In genomic region chr19:55640043-55640576, GRCh38 we compare ENCODE assay signal across 8 cellular contexts. TPM values are rescaled to one million over a fixed set of nuclear protein-coding genes. Genes with fewer than 3 reads are reported as not detected.
DNase-seq lines count a peak whose midpoint lies in the region; ATAC-seq, FAIRE-seq and TF ChIP-seq lines count a peak whose summit lies in the region.

No MANE protein-coding gene starts in this region.

- H3K27me3 ChIP-seq in A673 (replicated peaks; ENCODE audit: insufficient read depth, low read depth, low read length, poor library complexity), result no peaks in the 10 kb centered on the region
- no peaks in the 10 kb centered on the region for H3K27me3 ChIP-seq in gastroesophageal sphincter
- H3K27me3 ChIP-seq in pancreas, result no peaks in the 10 kb centered on the region

- H3K4me1 ChIP-seq in A673 (ENCODE audit: insufficient read depth, low read length, poor library complexity, severe bottlenecking) (peaks cover 28% of the 10 kb centered on the region), OCI-LY7 (ENCODE audit: insufficient read depth, low read length, poor library complexity, severe bottlenecking) (peaks cover 58% of the 10 kb centered on the region), gastroesophageal sphincter (peaks cover 5 to 94% (median 66%) of the 10 kb centered on the region in 3 donors), pancreas (peaks cover 13 to 22% (median 14%) of the 10 kb centered on the region in 3 donors)

- intact Hi-C loops in A673 (cut with micrococcal nuclease; ENCODE audit: unreplicated experiment) (no loop called here), OCI-LY7 (cut with micrococcal nuclease; ENCODE audit: unreplicated experiment) (loop anchor here (5.0 kb wide), 1 partner anchor 502 kb away; the partner anchor contains the start of gene ZNF444), pancreas (cut with DNase I) (no loop called here)
- intact Hi-C loops in activated naive CD4-positive, alpha-beta T cell treated with anti-CD3 and anti-CD28 coated beads for 36 hours (cut with micrococcal nuclease), result loop anchor here (5.0 kb wide), 3 partner anchors 33 to 383 kb away; partner anchors contain the start of genes PPP6R1, RPL28 and ZNF865

- POLR2A ChIA-PET in A673 (lab: Charles Lee; ENCODE audit: low non-redundant PET) (interaction anchor here (0.5 kb wide), 1 partner anchor 14 kb away, joined by 3 read pairs; no protein-coding TSS in a partner anchor), OCI-LY7 (lab: Charles Lee) (no interaction called here)

- peak; percentile 58 for TF ChIP-seq CTCF in A673 (conservative IDR thresholded peaks at IDR 0.05; ENCODE audit: low read depth, low read length)
- peak; percentile 10; the same call in 1 of the 2 replicates for TF ChIP-seq CTCF in OCI-LY7 (conservative IDR thresholded peaks at IDR 0.05; ENCODE audit: low read length)
- peak in 3 of 4 experiments; percentile 55 to 67 (median 60) for TF ChIP-seq CTCF in gastroesophageal sphincter (IDR thresholded peaks at IDR 0.05)
- TF ChIP-seq CTCF in pancreas (IDR thresholded peaks at IDR 0.05), result peak in 1 of 4 donors; percentile 18

- TF ChIP-seq POLR2A in gastroesophageal sphincter (IDR thresholded peaks at IDR 0.05), result no peak

- H4K20me1 ChIP-seq in OCI-LY7 (ENCODE audit: insufficient read depth, low read length), result no peaks in the 10 kb centered on the region

- H3K36me3 ChIP-seq in A673 (ENCODE audit: insufficient read depth, low read length, poor library complexity, severe bottlenecking) (peaks cover 8% of the 10 kb centered on the region), OCI-LY7 (ENCODE audit: insufficient read depth, low read length) (peaks cover 21% of the 10 kb centered on the region), gastroesophageal sphincter (peaks cover 0 to 7% of the 10 kb centered on the region in 2 donors), pancreas (no peaks in the 10 kb centered on the region)

- no CpG with 5 or more reads among the region's 38 CpGs for WGBS in gastroesophageal sphincter (ENCODE audit: low coverage in 1 of 2), 2 donors
- WGBS in pancreas, 2 donors, result 14 to 19% methylated on average over 38 of the region's 38 CpGs

- peak overlapping the region; percentile 75 for H3K4me3 Mint-ChIP-seq in activated naive CD4-positive, alpha-beta T cell treated with anti-CD3 and anti-CD28 coated beads for 36 hours

- H3K4me1 Mint-ChIP-seq in activated naive CD4-positive, alpha-beta T cell treated with anti-CD3 and anti-CD28 coated beads for 36 hours (ENCODE audit: low read depth), result peaks cover 55% of the 10 kb centered on the region

- BruUV-seq in A673 (replicated peaks; lab: Mats Ljungman, UMichigan) (TSS peak; percentile 38), OCI-LY7 (replicated peaks; lab: Mats Ljungman, UMichigan) (no TSS peak)

- H2AFZ ChIP-seq in OCI-LY7 (ENCODE audit: low read length), result no peak overlapping the region

- DNase-seq in A673 (ENCODE audit: low spot score) (peak; percentile 85), OCI-LY7 (ENCODE audit: low spot score) (peak; percentile 41), pancreas (peak; percentile 41 to 87 (median 69)), 8988T (no peak)
- DNase-seq in activated naive CD4-positive, alpha-beta T cell treated with anti-CD3 and anti-CD28 coated beads for 36 hours, result peak; percentile 62

- H3K27ac Mint-ChIP-seq in activated naive CD4-positive, alpha-beta T cell treated with anti-CD3 and anti-CD28 coated beads for 36 hours, result peak overlapping the region; percentile 87

- H3K36me3 Mint-ChIP-seq in activated naive CD4-positive, alpha-beta T cell treated with anti-CD3 and anti-CD28 coated beads for 36 hours (ENCODE audit: low read depth), result peaks cover 21% of the 10 kb centered on the region

- no peaks in the 10 kb centered on the region for H3K27me3 Mint-ChIP-seq in activated naive CD4-positive, alpha-beta T cell treated with anti-CD3 and anti-CD28 coated beads for 36 hours (ENCODE audit: low read depth)

- CTCF ChIA-PET in A673 (lab: Charles Lee), result interaction anchor here (0.6 to 1.0 kb wide), 2 partner anchors 16 to 499 kb away, joined by 3 to 9 read pairs; partner anchors contain the start of gene ZNF784
- CTCF ChIA-PET in OCI-LY7 (lab: Charles Lee; ENCODE audit: unreplicated experiment), result no interaction called here
- CTCF ChIA-PET in activated naive CD4-positive, alpha-beta T cell treated with anti-CD3 and anti-CD28 coated beads for 36 hours (lab: Charles Lee), result interaction anchor here (0.6 to 3.0 kb wide), 4 partner anchors 9 to 136 kb away, joined by 3 to 7 read pairs (median 4); no protein-coding TSS in a partner anchor

- H3K9me3 Mint-ChIP-seq in activated naive CD4-positive, alpha-beta T cell treated with anti-CD3 and anti-CD28 coated beads for 36 hours, result no peaks in the 10 kb centered on the region

- no peak for FAIRE-seq in pancreas (lab: Jason Lieb, UNC)

- peaks cover 54% of the 10 kb centered on the region for H3K79me2 ChIP-seq in OCI-LY7 (ENCODE audit: insufficient read depth, low read depth, low read length)

- H3K4me2 ChIP-seq in OCI-LY7 (ENCODE audit: low read length), result peak overlapping the region; percentile 89

- ATAC-seq in GM18520 (IDR thresholded peaks at IDR 0.05; ENCODE audit: unreplicated experiment), result peak; percentile 24
- ATAC-seq in gastroesophageal sphincter, result peak; percentile 26
- ATAC-seq in pancreas, result peak; percentile 25 to 38 (median 32)
- no peak for ATAC-seq in HG02973 (IDR thresholded peaks at IDR 0.05; ENCODE audit: unreplicated experiment)

- H3K4me3 ChIP-seq in A673 (ENCODE audit: low read depth, low read length, poor library complexity, severe bottlenecking) (peak overlapping the region; percentile 81), OCI-LY7 (ENCODE audit: low read depth, low read length, poor library complexity, severe bottlenecking) (peak overlapping the region; percentile 98), gastroesophageal sphincter (peak overlapping the region; percentile 89 to 95), pancreas (peak overlapping the region; percentile 63 to 86 (median 71))

- H3K27ac ChIP-seq in A673 (ENCODE audit: low read depth, low read length, poor library complexity, severe bottlenecking) (peak overlapping the region; percentile 90), OCI-LY7 (ENCODE audit: low read depth, low read length, poor library complexity, severe bottlenecking) (peak overlapping the region; percentile 86), gastroesophageal sphincter (peak overlapping the region; percentile 83 to 96 (median 93)), pancreas (peak overlapping the region; percentile 64 to 89 (median 82))

- no peaks in the 10 kb centered on the region for H3K9me2 ChIP-seq in OCI-LY7 (ENCODE audit: insufficient read depth, low read length)

- TF ChIP-seq EP300 in gastroesophageal sphincter (IDR thresholded peaks at IDR 0.05), result no peak

- H3K9me3 ChIP-seq in A673 (ENCODE audit: low read depth, low read length, poor library complexity, severe bottlenecking), result no peaks in the 10 kb centered on the region
- no peaks in the 10 kb centered on the region for H3K9me3 ChIP-seq in OCI-LY7 (ENCODE audit: low read length)
- no peaks in the 10 kb centered on the region for H3K9me3 ChIP-seq in gastroesophageal sphincter
- no peaks in the 10 kb centered on the region for H3K9me3 ChIP-seq in pancreas

RNA-seq across cellular contexts. Expression of gene ZNF580, which starts 0.7 kb away (rescaled TPM):
- total RNA-seq in A673 (2021) (49.1 and 65.7 TPM in 2 replicates), OCI-LY7 (2022) (50.0 and 52.1 TPM in 2 replicates), gastroesophageal sphincter (10 to 100 TPM; 28.9 to 44.1 (median 35.2) TPM), pancreas (10 to 100 TPM; 12.7 to 24.3 (median 17.6) TPM)
- total RNA-seq in OCI-LY7 (2014; rRNA removed; shearing (Covaris generic)), result 17.6 and 24.4 TPM in 2 replicates
- 10 to 100 TPM; 18.1 to 18.7 TPM for total RNA-seq in activated naive CD4-positive, alpha-beta T cell treated with anti-CD3 and anti-CD28 coated beads for 36 hours
- 10 to 100 TPM; 35.0 to 40.5 TPM for polyA plus RNA-seq in pancreas

RNA-seq across cellular contexts. Expression of gene ZNF581, which starts 3.3 kb away (rescaled TPM):
- total RNA-seq in A673 (2021) (37.1 and 38.4 TPM in 2 replicates), OCI-LY7 (2022) (39.7 and 41.8 TPM in 2 replicates), gastroesophageal sphincter (10 to 100 TPM in 3 of 4 donors, 1 to 10 TPM in 1; 8.4 to 17.5 (median 11.4) TPM), pancreas (10 to 100 TPM; 12.9 to 23.2 (median 16.9) TPM)
- 26.6 and 44.5 TPM in 2 replicates for total RNA-seq in OCI-LY7 (2014; rRNA removed; shearing (Covaris generic))
- total RNA-seq in activated naive CD4-positive, alpha-beta T cell treated with anti-CD3 and anti-CD28 coated beads for 36 hours, result 10 to 100 TPM; 18.0 to 20.7 TPM
- polyA plus RNA-seq in pancreas, result 10 to 100 TPM; 13.8 to 16.6 TPM

RNA-seq across cellular contexts. Expression of gene CCDC106, which starts 7.9 kb away (rescaled TPM):
- 39.9 and 41.5 TPM in 2 replicates for total RNA-seq in A673 (2021)
- 29.4 and 30.1 TPM in 2 replicates for total RNA-seq in OCI-LY7 (2014; rRNA removed; shearing (Covaris generic))
- 29.0 and 30.9 TPM in 2 replicates for total RNA-seq in OCI-LY7 (2022)
- total RNA-seq in activated naive CD4-positive, alpha-beta T cell treated with anti-CD3 and anti-CD28 coated beads for 36 hours, result 1 to 10 TPM; 4.2 to 4.4 TPM
- 10 to 100 TPM; 11.4 to 28.5 (median 15.5) TPM for total RNA-seq in gastroesophageal sphincter
- total RNA-seq in pancreas, result 1 to 10 TPM; 3.2 to 6.2 (median 5.0) TPM
- 10 to 100 TPM; 20.7 to 22.8 TPM for polyA plus RNA-seq in pancreas

RNA-seq across cellular contexts. Expression of gene U2AF2, which starts 14.7 kb away (rescaled TPM):
- total RNA-seq in A673 (2021), result 385 and 411 TPM in 2 replicates
- total RNA-seq in OCI-LY7 (2014; rRNA removed; shearing (Covaris generic)), result 193 and 211 TPM in 2 replicates
- total RNA-seq in OCI-LY7 (2022), result 233 and 264 TPM in 2 replicates
- total RNA-seq in activated naive CD4-positive, alpha-beta T cell treated with anti-CD3 and anti-CD28 coated beads for 36 hours, result 100 to 1,000 TPM; 285 to 293 TPM
- total RNA-seq in gastroesophageal sphincter, result 10 to 100 TPM; 68.9 to 97.9 (median 91.4) TPM
- 10 to 100 TPM; 38.4 to 97.0 (median 58.8) TPM for total RNA-seq in pancreas
- polyA plus RNA-seq in pancreas, result 100 to 1,000 TPM in 1 of 2 donors, 10 to 100 TPM in 1; 74.8 to 113 TPM

RNA-seq across cellular contexts. Expression of gene ZNF784, which starts 15.7 kb away (rescaled TPM):
- total RNA-seq in A673 (2021) (6.8 and 7.1 TPM in 2 replicates), OCI-LY7 (2022) (4.0 and 5.4 TPM in 2 replicates), gastroesophageal sphincter (1 to 10 TPM in 3 of 4 donors, under 1 TPM in 1; 0.54 to 8.1 (median 4.8) TPM), pancreas (1 to 10 TPM; 3.7 to 5.8 (median 4.6) TPM)
- 3.4 and 6.6 TPM in 2 replicates for total RNA-seq in OCI-LY7 (2014; rRNA removed; shearing (Covaris generic))
- 1 to 10 TPM; 3.7 to 4.0 TPM for total RNA-seq in activated naive CD4-positive, alpha-beta T cell treated with anti-CD3 and anti-CD28 coated beads for 36 hours
- 10 to 100 TPM; 10.3 to 12.9 TPM for polyA plus RNA-seq in pancreas

Comparison
In these comparisons a context has a peak if more than half of its experiments do, and no peak if none do; other contexts are left out.
1. intact Hi-C loops: an anchor here in OCI-LY7 (5.0 kb wide) and activated naive CD4-positive, alpha-beta T cell treated with anti-CD3 and anti-CD28 coated beads for 36 hours (5.0 kb wide); none called in A673 and pancreas.